ENCODE assay signal across 17 cellular contexts in the genomic region with DNA sequence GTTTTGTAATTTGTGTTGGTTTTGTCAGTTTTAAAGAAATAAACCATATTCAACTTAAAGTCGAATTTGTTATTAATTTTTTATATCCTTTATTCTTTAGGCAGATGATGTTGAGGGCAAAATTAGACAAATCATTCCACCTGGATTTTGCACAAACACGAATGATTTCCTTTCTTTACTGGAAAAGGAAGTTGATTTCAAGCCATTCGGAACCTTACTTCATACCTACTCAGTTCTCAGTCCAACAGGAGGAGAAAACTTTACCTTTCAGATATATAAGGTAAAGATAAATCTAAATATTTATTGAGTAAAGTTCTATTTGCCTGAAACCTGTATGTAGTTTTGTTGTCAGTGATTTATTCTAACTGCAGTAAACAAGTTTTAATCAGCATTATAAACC.
"Had no signal": no experiment of that assay in that cellular context is flagged by ENCODE, and none has a peak within 500 bp of the region (broad histone marks: within the 10 kb centered on the region; RNA-seq: fewer than 3 reads in every experiment).

No MANE protein-coding gene starts in this region.

- H3K4me3 ChIP-seq: MG63 had no signal

- H3K27ac ChIP-seq: RWPE1 had no signal

- H3K9me3 ChIP-seq: MG63, SK-N-SH had no signal

- DNase-seq: Karpas-422, KG1, MG63, NCI-H1092, NCI-H187, NCI-H2029, NCI-H2081 treated with DMSO at 0.1 percent for 48 hours, NCI-H2171, NCI-H226, NCI-H446, NCI-H510A, NCI-H524 treated with DMSO at 0.1 percent for 48 hours, NCI-H82, SHP77, SK-N-SH, SW 1271 had no signal

- H3K27me3 ChIP-seq: MG63 had no signal
